14 cellular contexts compared by ENCODE assay signal in genomic region chr1:42002220-42002619, GRCh38.
"Had no signal": no experiment of that assay in that cellular context is flagged by ENCODE, and none has a peak within 500 bp of the region (broad histone marks: within the 10 kb centered on the region; RNA-seq: fewer than 3 reads in every experiment).

No MANE protein-coding gene starts in this region.

- DNase-seq: activated B cell treated with CpG ODN at 0.5 μM for 24 hours; activated CD4-positive, alpha-beta T cell treated with anti-CD3 and anti-CD28 coated beads, Interleukin-2, amount 50 U/mL, for 4 hours; activated effector memory CD4-positive, alpha-beta T cell treated with Interleukin-2 at 50 U/mL for 16 hours; activated T-cell treated with anti-CD3 and anti-CD28 coated beads, Interleukin-2, amount 50 U/mL, for 1 hour; central memory CD4-positive, alpha-beta T cell; effector memory CD8-positive, alpha-beta T cell; left ventricle myocardium inferior; mesendoderm; stimulated activated CD4-positive, alpha-beta T cell treated with anti-CD3 and anti-CD28 coated beads, Interleukin-4, amount 100 ng/mL, for 1 hour; stimulated activated CD8-positive, alpha-beta memory T cell treated with anti-CD3 and anti-CD28 coated beads, Interleukin-4, amount 100 ng/mL, for 48 hours; stimulated activated naive CD8-positive, alpha-beta T cell treated with anti-CD3 and anti-CD28 coated beads, Interleukin-15, Interleukin-2, amounts not matched to agents 100 U/mL and 50 U/mL, for 24 hours; upper lobe of right lung had no signal

- H3K4me3 ChIP-seq: gastroesophageal sphincter, left ventricle myocardium inferior, suprapubic skin, upper lobe of right lung had no signal

- ATAC-seq: effector memory CD8-positive, alpha-beta T cell; gastroesophageal sphincter; stimulated activated naive CD8-positive, alpha-beta T cell treated with anti-CD3 and anti-CD28 coated beads, Interleukin-15, Interleukin-2, amounts not matched to agents 100 U/mL and 50 U/mL, for 24 hours; upper lobe of right lung had no signal
